Comparison of ENCODE assay signal across 10 cellular contexts in the genomic region with DNA sequence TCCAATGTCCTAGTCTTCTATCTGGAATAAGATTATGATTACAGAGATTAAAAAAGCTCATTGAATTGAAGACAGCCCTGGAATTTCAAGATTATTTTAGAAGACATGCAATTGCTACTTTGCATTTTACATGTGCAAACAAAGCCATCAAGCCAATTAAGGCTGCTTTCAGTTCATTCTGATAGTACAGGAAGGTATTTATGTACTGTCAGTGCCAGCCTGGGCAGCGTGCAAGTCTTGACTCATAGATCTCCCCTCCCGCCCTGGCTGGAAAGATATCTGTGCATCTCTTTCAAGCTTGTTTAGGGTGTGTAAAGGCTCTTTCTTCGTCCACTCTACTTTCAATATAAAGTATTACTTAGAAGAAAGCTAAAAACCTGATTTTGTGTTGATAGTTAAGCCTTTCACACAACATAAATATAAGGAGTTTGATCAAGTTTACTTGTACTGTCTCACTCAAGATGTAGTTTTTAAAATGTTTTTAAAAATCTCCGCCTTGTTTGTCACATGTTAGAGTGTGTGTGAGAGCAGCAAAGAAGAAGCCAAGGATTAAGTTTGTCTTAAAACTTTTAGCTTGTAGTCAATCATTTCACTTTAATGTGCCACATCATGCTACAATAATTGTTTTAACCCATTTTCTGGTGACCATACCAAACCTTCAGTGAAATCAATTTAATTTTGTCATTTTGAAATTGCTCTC. TPM values are rescaled to one million over a fixed set of nuclear protein-coding genes. Genes with fewer than 3 reads are reported as not detected.
DNase-seq lines count a peak whose midpoint lies in the region; ATAC-seq and TF ChIP-seq lines count a peak whose summit lies in the region.
"Had no signal": no experiment of that assay in that cellular context is flagged by ENCODE, and none has a peak within 500 bp of the region (broad histone marks: within the 10 kb centered on the region; RNA-seq: fewer than 3 reads in every experiment).

No MANE protein-coding gene starts in this region.

- no peak overlapping the region for H2BK120ac ChIP-seq in mesendoderm (ENCODE audit: low read depth, low read length)

- H3K9me3 ChIP-seq in smooth muscle cell (replicated peaks; ENCODE audit: low read depth): no peaks in the 10 kb centered on the region
- H3K9me3 ChIP-seq: left lung had no signal

- no peak overlapping the region for H3K56ac ChIP-seq in mesendoderm (ENCODE audit: low read length)

- no peak overlapping the region for H3K27ac ChIP-seq in RWPE1
- no peak overlapping the region for H3K27ac ChIP-seq in smooth muscle cell (ENCODE audit: low read depth)
- no peak overlapping the region for H3K27ac ChIP-seq in mesendoderm (ENCODE audit: low read depth, low read length)
- H3K27ac ChIP-seq: left lung had no signal

- H4K20me1 ChIP-seq in smooth muscle cell (ENCODE audit: low read depth): no peaks in the 10 kb centered on the region

- CTCF ChIA-PET in RWPE1 (lab: Yijun Ruan, JAX): interaction anchor here (0.6 to 0.9 kb wide), 3 partner anchors 27 to 653 kb away, joined by 3 to 4 read pairs (median 3); no protein-coding TSS in a partner anchor

- H3K27me3 ChIP-seq in smooth muscle cell (ENCODE audit: low read depth) (no peaks in the 10 kb centered on the region), mesendoderm (ENCODE audit: insufficient read depth, low read length, poor library complexity) (no peaks in the 10 kb centered on the region)
- H3K27me3 ChIP-seq: left lung had no signal

- POLR2A ChIA-PET in RWPE1 (lab: Yijun Ruan, JAX; ENCODE audit: low non-redundant PET): no interaction called here

- no peak overlapping the region for H4K5ac ChIP-seq in mesendoderm (ENCODE audit: low read length)

- no peak overlapping the region for H2AK5ac ChIP-seq in mesendoderm (ENCODE audit: low read length)

- H3K9ac ChIP-seq in smooth muscle cell (ENCODE audit: low read depth) (no peak overlapping the region), mesendoderm (ENCODE audit: low read length) (no peak overlapping the region)

- no peak overlapping the region for H4K8ac ChIP-seq in mesendoderm (ENCODE audit: low read depth, low read length)

- H3K4me2 ChIP-seq in smooth muscle cell (peak overlapping the region; percentile 71), mesendoderm (ENCODE audit: low read length) (no peak overlapping the region)

- no peak overlapping the region for H2BK15ac ChIP-seq in mesendoderm (replicated peaks; ENCODE audit: low read depth)

- no peak overlapping the region for H3K4ac ChIP-seq in mesendoderm (ENCODE audit: low read depth, low read length)

- H3K18ac ChIP-seq in mesendoderm (ENCODE audit: low read length): no peak overlapping the region

- peaks cover 3% of the 10 kb centered on the region for H3K4me1 ChIP-seq in smooth muscle cell (ENCODE audit: low read depth)
- H3K4me1 ChIP-seq in mesendoderm (ENCODE audit: control insufficient read depth, low read depth, low read length): no peaks in the 10 kb centered on the region
- H3K4me1 ChIP-seq: left lung had no signal

- no peaks in the 10 kb centered on the region for H3K79me1 ChIP-seq in mesendoderm (ENCODE audit: low read length)

- DNase-seq in RWPE1 (ENCODE audit: low spot score) (peak; percentile 61), smooth muscle cell (lab: John Stamatoyannopoulos, UW; ENCODE audit: unreplicated experiment) (no peak), Kasumi-1 (lab: John Stamatoyannopoulos, UW) (no peak), mesendoderm (no peak)
- no peak for DNase-seq in stimulated activated naive CD8-positive, alpha-beta T cell treated with anti-CD3 and anti-CD28 coated beads, Interleukin-15, Interleukin-2, amounts not matched to agents 100 U/mL and 50 U/mL, for 24 hours
- DNase-seq: left lung, NCI-H2171, T-helper 1 cell had no signal

- no peak overlapping the region for H3K23ac ChIP-seq in mesendoderm (ENCODE audit: low read length)

- H3K36me3 ChIP-seq in smooth muscle cell (ENCODE audit: low read depth) (no peaks in the 10 kb centered on the region), mesendoderm (ENCODE audit: control insufficient read depth, insufficient read depth, low read length) (no peaks in the 10 kb centered on the region)
- H3K36me3 ChIP-seq: left lung had no signal

- no peaks in the 10 kb centered on the region for H3F3A ChIP-seq in smooth muscle cell (ENCODE audit: low read depth)

- no peak overlapping the region for H2BK5ac ChIP-seq in mesendoderm (ENCODE audit: low read length)

- H3K79me2 ChIP-seq in smooth muscle cell (ENCODE audit: low read depth): no peaks in the 10 kb centered on the region
- no peaks in the 10 kb centered on the region for H3K79me2 ChIP-seq in mesendoderm (ENCODE audit: control insufficient read depth, insufficient read depth, low read length)

- peak overlapping the region; percentile 83 for H2AFZ ChIP-seq in smooth muscle cell (ENCODE audit: low read depth)

- peak overlapping the region; percentile 27 for H3K4me3 ChIP-seq in smooth muscle cell
- H3K4me3 ChIP-seq in mesendoderm (ENCODE audit: low read length): no peak overlapping the region
- H3K4me3 ChIP-seq: left lung had no signal

- 25% methylated on average over 4 of the region's 4 CpGs for WGBS in smooth muscle cell (ENCODE audit: low lambda C conversion rate)
- no CpG with 5 or more reads among the region's 4 CpGs for WGBS in mesendoderm (ENCODE audit: extremely low coverage, insufficient coverage, low lambda C conversion rate)

- ATAC-seq in GM19023 (IDR thresholded peaks at IDR 0.05; ENCODE audit: unreplicated experiment) (peak; percentile 73), HG02798 (IDR thresholded peaks at IDR 0.05; ENCODE audit: poor library complexity, unreplicated experiment) (peak; percentile 93)
- no peak for ATAC-seq in stimulated activated naive CD8-positive, alpha-beta T cell treated with anti-CD3 and anti-CD28 coated beads, Interleukin-15, Interleukin-2, amounts not matched to agents 100 U/mL and 50 U/mL, for 24 hours
- ATAC-seq: left lung had no signal

- no peak for TF ChIP-seq CTCF in RWPE1 (conservative IDR thresholded peaks at IDR 0.05; ENCODE audit: low read depth)
- no peak for TF ChIP-seq CTCF in smooth muscle cell (IDR thresholded peaks at IDR 0.05; ENCODE audit: borderline replicate concordance, insufficient read depth, poor library complexity, severe bottlenecking)

RNA-seq across cellular contexts. Expression of a gene that starts 13.6 kb away (rescaled TPM):
- 18.2 and 24.0 TPM in 2 replicates for total RNA-seq in smooth muscle cell
- 18.7 and 19.5 TPM in 2 replicates for polyA plus RNA-seq in smooth muscle cell
- polyA plus RNA-seq in mesendoderm (2013, experiment 1 of 2): 17.7 TPM
- polyA plus RNA-seq in mesendoderm (2013, experiment 2 of 2): 17.4 TPM
